In the genomic region with DNA sequence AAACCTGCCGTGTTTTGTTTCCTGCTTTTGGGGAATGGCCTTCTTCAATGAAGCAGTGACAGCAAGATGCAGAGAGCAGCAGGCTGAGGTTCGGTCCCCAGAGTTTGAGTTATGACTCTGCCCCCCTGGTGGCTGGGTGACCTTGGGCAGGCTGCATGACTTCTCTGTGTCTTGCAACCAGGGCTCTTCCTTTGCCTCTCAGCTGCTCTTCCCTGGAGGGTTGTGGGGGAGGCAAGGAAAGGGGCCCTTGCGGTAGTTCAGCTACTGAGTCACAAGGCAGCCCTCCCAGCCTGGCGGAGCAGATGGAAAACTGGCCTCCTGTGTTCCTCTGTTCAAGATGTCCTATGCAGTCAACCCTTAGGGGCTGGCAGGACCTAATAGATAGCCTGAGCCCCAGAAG, we compare ENCODE assay signal across 9 cellular contexts. TPM values are rescaled to one million over a fixed set of nuclear protein-coding genes. Genes with fewer than 3 reads are reported as not detected.
DNase-seq lines count a peak whose midpoint lies in the region; ATAC-seq and TF ChIP-seq lines count a peak whose summit lies in the region.
"Had no signal": no experiment of that assay in that cellular context is flagged by ENCODE, and none has a peak within 500 bp of the region (broad histone marks: within the 10 kb centered on the region; RNA-seq: fewer than 3 reads in every experiment).

No MANE protein-coding gene starts in this region.

- no peaks in the 10 kb centered on the region for H3F3A ChIP-seq in MM.1S (ENCODE audit: insufficient read depth, low read length)

- intact Hi-C loops in right cardiac atrium (cut with DNase I) = no loop called here

- no peaks in the 10 kb centered on the region for H3K4me1 ChIP-seq in MM.1S (ENCODE audit: low read length)
- H3K4me1 ChIP-seq in right cardiac atrium (ENCODE audit: control insufficient read depth, insufficient read depth, low read length) = no peaks in the 10 kb centered on the region

- no peaks in the 10 kb centered on the region for H3K27me3 ChIP-seq in MM.1S (replicated peaks; ENCODE audit: insufficient read depth, low read length)
- H3K27me3 ChIP-seq in right cardiac atrium (ENCODE audit: control insufficient read depth, insufficient read depth) = no peaks in the 10 kb centered on the region
- H3K27me3 ChIP-seq: BLaER1 treated with 17β-estradiol and CSF1 and Interleukin-3, amounts not matched to agents 10 nM and 100 nM had no signal

- no peak overlapping the region for H3K4me3 ChIP-seq in MM.1S (ENCODE audit: low read length)
- H3K4me3 ChIP-seq in right cardiac atrium (ENCODE audit: low read length) = no peak overlapping the region
- H3K4me3 ChIP-seq: BLaER1 treated with 17β-estradiol and CSF1 and Interleukin-3, amounts not matched to agents 10 nM and 100 nM had no signal

- H3K9ac ChIP-seq in MM.1S (ENCODE audit: low read length) = no peak overlapping the region
- H3K9ac ChIP-seq: BLaER1 treated with 17β-estradiol and CSF1 and Interleukin-3, amounts not matched to agents 10 nM and 100 nM had no signal

- H3K4me2 ChIP-seq in MM.1S (ENCODE audit: low read depth, low read length) = no peak overlapping the region
- H3K4me2 ChIP-seq: BLaER1 treated with 17β-estradiol and CSF1 and Interleukin-3, amounts not matched to agents 10 nM and 100 nM had no signal

- H3K27ac ChIP-seq in MM.1S (ENCODE audit: low read length) (no peak overlapping the region), right cardiac atrium (ENCODE audit: low read length) (no peak overlapping the region)
- H3K27ac ChIP-seq: BLaER1 treated with 17β-estradiol and CSF1 and Interleukin-3, amounts not matched to agents 10 nM and 100 nM had no signal

- H4K20me1 ChIP-seq in MM.1S (ENCODE audit: insufficient read depth, low read length) = no peaks in the 10 kb centered on the region
- H4K20me1 ChIP-seq: BLaER1 treated with 17β-estradiol and CSF1 and Interleukin-3, amounts not matched to agents 10 nM and 100 nM had no signal

- peak; percentile 17 for DNase-seq in NCI-H2171 treated with DMSO at 0.1 percent for 48 hours (lab: John Stamatoyannopoulos, UW)
- no peak for DNase-seq in NCI-H2171 (lab: John Stamatoyannopoulos, UW)
- peak; percentile 35 for DNase-seq in MM.1S
- peak; percentile 35 for DNase-seq in activated T-cell treated with anti-CD3 and anti-CD28 coated beads, Interleukin-2, amount 50 U/mL, for 1 hour
- peak in 2 of 3 donors; percentile 16 to 62 for DNase-seq in right cardiac atrium
- DNase-seq in stimulated activated CD8-positive, alpha-beta memory T cell treated with anti-CD3 and anti-CD28 coated beads, Interleukin-2, amount 100 ng/mL, for 48 hours (ENCODE audit: low read depth in 2 of 2) = peak; percentile 21 to 36
- no peak for DNase-seq in hypothalamus (lab: John Stamatoyannopoulos, UW)
- DNase-seq in NK-92 (lab: John Stamatoyannopoulos, UW; ENCODE audit: unreplicated experiment) = no peak

- 63% methylated on average over 4 of the region's 4 CpGs for WGBS in right cardiac atrium

- H2AFZ ChIP-seq in MM.1S (ENCODE audit: low read length) = no peak overlapping the region

- TF ChIP-seq CTCF in MM.1S (IDR thresholded peaks at IDR 0.05; ENCODE audit: low read length) = peak; percentile 53

- H3K9me3 ChIP-seq in MM.1S (replicated peaks; ENCODE audit: insufficient read depth, low read length) (no peaks in the 10 kb centered on the region), right cardiac atrium (ENCODE audit: control insufficient read depth, low read length) (no peaks in the 10 kb centered on the region)
- H3K9me3 ChIP-seq: BLaER1 treated with 17β-estradiol and CSF1 and Interleukin-3, amounts not matched to agents 10 nM and 100 nM had no signal

- H3K36me3 ChIP-seq in MM.1S (replicated peaks; ENCODE audit: insufficient read depth, low read length) = no peaks in the 10 kb centered on the region
- H3K36me3 ChIP-seq: BLaER1 treated with 17β-estradiol and CSF1 and Interleukin-3, amounts not matched to agents 10 nM and 100 nM had no signal

- no peak for ATAC-seq in right cardiac atrium

- no peaks in the 10 kb centered on the region for H3K79me2 ChIP-seq in MM.1S (ENCODE audit: low read length)

- H3K9me2 ChIP-seq in MM.1S (replicated peaks; ENCODE audit: insufficient read depth, low read length) = no peaks in the 10 kb centered on the region

RNA-seq across cellular contexts. Expression of a gene that starts 17.1 kb away (rescaled TPM):
- 1 to 10 TPM in 1 of 4 donors, under 1 TPM in 3; 0.29 to 3.9 (median 0.59) TPM for total RNA-seq in right cardiac atrium
- 0.43 TPM for polyA plus RNA-seq in right cardiac atrium

Comparison
In these comparisons a context has a peak if more than half of its experiments do, and no peak if none do; other contexts are left out.
1. DNase-seq: peak in NCI-H2171 treated with DMSO at 0.1 percent for 48 hours (single experiment), MM.1S (single experiment), activated T-cell treated with anti-CD3 and anti-CD28 coated beads, Interleukin-2, amount 50 U/mL, for 1 hour (single experiment), right cardiac atrium (2 of 3) and stimulated activated CD8-positive, alpha-beta memory T cell treated with anti-CD3 and anti-CD28 coated beads, Interleukin-2, amount 100 ng/mL, for 48 hours (2 of 2); none in NCI-H2171 (single experiment), hypothalamus (0 of 51) and NK-92 (single experiment).